Comparison of ENCODE assay signal across 8 cellular contexts in the genomic region with DNA sequence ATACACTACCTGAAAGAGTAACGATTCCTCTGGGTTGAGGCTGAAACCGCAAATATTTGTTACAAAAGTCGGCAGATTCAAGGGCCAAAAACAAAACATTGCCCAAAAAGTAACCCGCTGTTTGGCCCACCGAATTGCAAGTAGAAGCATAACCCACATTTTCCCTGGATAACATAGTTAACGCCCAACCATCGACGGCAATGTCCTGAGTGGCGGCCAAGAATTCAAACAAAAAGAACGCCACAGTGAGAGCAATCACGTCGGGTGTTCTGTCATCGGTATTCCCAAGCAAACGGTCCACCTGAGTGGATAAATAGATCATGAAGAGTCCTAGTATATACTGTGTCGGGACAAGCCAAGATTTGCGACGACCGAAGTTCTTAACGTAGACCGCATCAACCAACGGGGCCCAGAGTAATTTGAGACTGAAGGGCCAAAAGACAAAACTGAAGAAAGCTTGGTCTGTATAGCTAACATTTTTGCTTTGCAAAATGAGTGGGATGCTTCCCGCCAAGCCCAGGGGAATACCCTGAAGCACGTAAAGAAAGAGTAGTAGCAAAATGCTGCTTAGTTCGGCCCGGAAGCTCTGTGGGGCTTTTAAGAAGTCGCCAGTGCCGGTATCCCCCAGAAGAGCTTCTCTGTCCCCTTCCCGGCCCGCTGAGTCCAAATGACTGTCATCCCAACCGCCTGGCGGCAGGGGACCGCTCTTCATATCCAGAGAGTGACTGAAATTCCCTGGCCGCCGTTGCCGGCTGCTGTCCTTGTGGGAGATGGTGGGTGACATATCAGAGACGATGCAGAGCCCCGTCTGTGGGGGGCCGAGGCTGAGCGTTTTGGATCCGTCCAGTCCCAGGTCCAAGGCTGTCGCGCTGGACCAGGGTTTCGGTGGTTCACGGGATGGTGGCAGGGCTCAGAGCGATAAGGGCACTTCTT. TPM values are rescaled to one million over a fixed set of nuclear protein-coding genes. Genes with fewer than 3 reads are reported as not detected.
DNase-seq lines count a peak whose midpoint lies in the region; ATAC-seq and TF ChIP-seq lines count a peak whose summit lies in the region.

No MANE protein-coding gene starts in this region.

- H3K9me3 Mint-ChIP-seq in T-helper 1 cell treated with Interleukin-12 subunit alpha and Interleukin-12 subunit beta and Interleukin-4 antibody, amounts not matched to agents 30 μg/mL and 1 μg/mL, for 36 hours = no peaks in the 10 kb centered on the region

- peaks cover 10% of the 10 kb centered on the region for H3K36me3 ChIP-seq in lower lobe of right lung

- ATAC-seq in HG03108 (IDR thresholded peaks at IDR 0.05; ENCODE audit: unreplicated experiment) = peak; percentile 7
- ATAC-seq in lower lobe of right lung = peak in 1 of 2 donors; percentile 11

- H3K27me3 Mint-ChIP-seq in T-helper 1 cell treated with Interleukin-12 subunit alpha and Interleukin-12 subunit beta and Interleukin-4 antibody, amounts not matched to agents 30 μg/mL and 1 μg/mL, for 36 hours (ENCODE audit: low read depth) = no peaks in the 10 kb centered on the region

- intact Hi-C loops in lower lobe of right lung (cut with DNase I) = no loop called here

- peak overlapping the region; percentile 99 for H3K27ac Mint-ChIP-seq in T-helper 1 cell treated with Interleukin-12 subunit alpha and Interleukin-12 subunit beta and Interleukin-4 antibody, amounts not matched to agents 30 μg/mL and 1 μg/mL, for 36 hours

- no peak for TF ChIP-seq CTCF in lower lobe of right lung (IDR thresholded peaks at IDR 0.05)

- H3K4me1 ChIP-seq in lower lobe of right lung = peaks cover 49% of the 10 kb centered on the region

- H3K27ac ChIP-seq in cingulate gyrus (ENCODE audit: low read depth, low read length) (peak overlapping the region; percentile 95), lower lobe of right lung (peak overlapping the region; percentile 93)

- H3K9me3 ChIP-seq in lower lobe of right lung = no peaks in the 10 kb centered on the region

- peaks cover 31% of the 10 kb centered on the region for H3K36me3 Mint-ChIP-seq in T-helper 1 cell treated with Interleukin-12 subunit alpha and Interleukin-12 subunit beta and Interleukin-4 antibody, amounts not matched to agents 30 μg/mL and 1 μg/mL, for 36 hours (ENCODE audit: low read depth)

- peak overlapping the region; percentile 90 for H3K4me3 Mint-ChIP-seq in T-helper 1 cell treated with Interleukin-12 subunit alpha and Interleukin-12 subunit beta and Interleukin-4 antibody, amounts not matched to agents 30 μg/mL and 1 μg/mL, for 36 hours

- H3K27me3 ChIP-seq in lower lobe of right lung (ENCODE audit: low read depth) = no peaks in the 10 kb centered on the region

- H3K4me3 ChIP-seq in lower lobe of right lung = peak overlapping the region; percentile 94

- peak; percentile 73 for DNase-seq in activated CD8-positive, alpha-beta memory T cell treated with anti-CD3 and anti-CD28 coated beads, Interleukin-2, amount 50 U/mL, for 48 hours
- no peak for DNase-seq in activated CD8-positive, alpha-beta memory T cell treated with anti-CD3 and anti-CD28 coated beads, Interleukin-2, amount 50 U/mL, for 4 hours
- DNase-seq in lower lobe of right lung = peak; percentile 62
- DNase-seq in stimulated activated CD8-positive, alpha-beta memory T cell treated with anti-CD3 and anti-CD28 coated beads, Interleukin-4, amount 100 ng/mL, for 48 hours = peak; percentile 54
- DNase-seq in DMS153 (lab: John Stamatoyannopoulos, UW) = no peak

- H3K4me1 Mint-ChIP-seq in T-helper 1 cell treated with Interleukin-12 subunit alpha and Interleukin-12 subunit beta and Interleukin-4 antibody, amounts not matched to agents 30 μg/mL and 1 μg/mL, for 36 hours (ENCODE audit: low read depth) = peaks cover 32% of the 10 kb centered on the region

RNA-seq across cellular contexts. Expression of a gene that starts 0.7 kb away (rescaled TPM):
- 33.9 TPM for total RNA-seq in lower lobe of right lung

RNA-seq across cellular contexts. Expression of a gene that starts 17.0 kb away (rescaled TPM):
- total RNA-seq in lower lobe of right lung = 39.9 TPM

RNA-seq across cellular contexts. Expression of a gene that starts 47.4 kb away (rescaled TPM):
- 3.6 TPM for total RNA-seq in lower lobe of right lung

Comparison
In these comparisons a context has a peak if more than half of its experiments do, and no peak if none do; other contexts are left out.
1. DNase-seq: peak in activated CD8-positive, alpha-beta memory T cell treated with anti-CD3 and anti-CD28 coated beads, Interleukin-2, amount 50 U/mL, for 48 hours (single experiment), lower lobe of right lung (single experiment) and stimulated activated CD8-positive, alpha-beta memory T cell treated with anti-CD3 and anti-CD28 coated beads, Interleukin-4, amount 100 ng/mL, for 48 hours (single experiment); none in activated CD8-positive, alpha-beta memory T cell treated with anti-CD3 and anti-CD28 coated beads, Interleukin-2, amount 50 U/mL, for 4 hours (single experiment) and DMS153 (single experiment).